In the genomic region with DNA sequence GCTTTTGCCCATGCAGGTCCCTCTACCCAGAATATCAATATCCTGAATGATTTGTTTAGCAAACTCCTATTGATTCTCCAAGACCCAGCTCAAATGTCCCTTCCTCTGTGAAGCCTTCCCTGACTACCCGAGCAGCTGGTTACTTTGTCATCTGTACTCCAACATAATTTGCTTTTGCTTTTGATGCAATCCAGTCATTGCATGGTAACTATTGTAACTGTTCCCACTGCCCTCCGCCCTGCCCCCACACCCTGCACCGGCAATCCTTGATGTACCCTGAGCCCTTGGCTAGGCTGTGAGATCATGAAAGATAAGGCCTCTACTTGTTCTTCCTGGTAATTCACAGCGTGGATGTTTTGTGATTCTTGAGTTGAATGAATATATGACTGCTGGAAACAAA, we compare ENCODE assay signal across 1 cellular context.
TF ChIP-seq lines count a peak whose summit lies in the region.

No MANE protein-coding gene starts in this region.

TF ChIP-seq in K562, 482 proteins besides CTCF, POLR2A, EP300 and RAD21 (continued from another document):
- TF ChIP-seq PBX2 (CRISPR knock-in tag; IDR thresholded peaks at IDR 0.05; ENCODE audit: low read depth) (no peak), PBX2 (tag; conservative IDR thresholded peaks at IDR 0.05; ENCODE audit: low read depth) (no peak), SNIP1 (IDR thresholded peaks at IDR 0.05; ENCODE audit: low read depth) (no peak), SOX6 (IDR thresholded peaks at IDR 0.05) (no peak), ZNF436 (CRISPR knock-in tag; IDR thresholded peaks at IDR 0.05) (peak; percentile 16; the same call in 1 of the 2 replicates), SLC30A9 (CRISPR knock-in tag; IDR thresholded peaks at IDR 0.05) (no peak), ZFP36 (IDR thresholded peaks at IDR 0.05; ENCODE audit: low read depth, low read length, partially characterized antibody) (peak; percentile 92), SETDB1 (IDR thresholded peaks at IDR 0.05; ENCODE audit: low read length) (no peak), ASH1L (IDR thresholded peaks at IDR 0.05; ENCODE audit: borderline replicate concordance, low read depth, partially characterized antibody) (no peak), ZNF384 (IDR thresholded peaks at IDR 0.05; ENCODE audit: low read depth, low read length) (no peak), SIRT6 (IDR thresholded peaks at IDR 0.05; ENCODE audit: low read depth, low read length) (no peak), ZFX (CRISPR knock-in tag; IDR thresholded peaks at IDR 0.05) (no peak), SUPT5H (IDR thresholded peaks at IDR 0.05) (no peak), RB1 (IDR thresholded peaks at IDR 0.05; ENCODE audit: low read depth) (no peak)
- TF ChIP-seq, protein P1, sequence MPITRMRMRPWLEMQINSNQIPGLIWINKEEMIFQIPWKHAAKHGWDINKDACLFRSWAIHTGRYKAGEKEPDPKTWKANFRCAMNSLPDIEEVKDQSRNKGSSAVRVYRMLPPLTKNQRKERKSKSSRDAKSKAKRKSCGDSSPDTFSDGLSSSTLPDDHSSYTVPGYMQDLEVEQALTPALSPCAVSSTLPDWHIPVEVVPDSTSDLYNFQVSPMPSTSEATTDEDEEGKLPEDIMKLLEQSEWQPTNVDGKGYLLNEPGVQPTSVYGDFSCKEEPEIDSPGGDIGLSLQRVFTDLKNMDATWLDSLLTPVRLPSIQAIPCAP (CRISPR knock-in tag; IDR thresholded peaks at IDR 0.05; ENCODE audit: borderline replicate concordance) = no peak
- TF ChIP-seq, protein P2, sequence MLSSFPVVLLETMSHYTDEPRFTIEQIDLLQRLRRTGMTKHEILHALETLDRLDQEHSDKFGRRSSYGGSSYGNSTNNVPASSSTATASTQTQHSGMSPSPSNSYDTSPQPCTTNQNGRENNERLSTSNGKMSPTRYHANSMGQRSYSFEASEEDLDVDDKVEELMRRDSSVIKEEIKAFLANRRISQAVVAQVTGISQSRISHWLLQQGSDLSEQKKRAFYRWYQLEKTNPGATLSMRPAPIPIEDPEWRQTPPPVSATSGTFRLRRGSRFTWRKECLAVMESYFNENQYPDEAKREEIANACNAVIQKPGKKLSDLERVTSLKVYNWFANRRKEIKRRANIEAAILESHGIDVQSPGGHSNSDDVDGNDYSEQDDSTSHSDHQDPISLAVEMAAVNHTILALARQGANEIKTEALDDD (IDR thresholded peaks at IDR 0.05) = no peak
